In genomic region chr10:4607681-4608080, GRCh38 we compare ENCODE assay signal across 15 cellular contexts.
DNase-seq lines count a peak whose midpoint lies in the region; ATAC-seq lines count a peak whose summit lies in the region.
"Had no signal": no experiment of that assay in that cellular context is flagged by ENCODE, and none has a peak within 500 bp of the region (broad histone marks: within the 10 kb centered on the region; RNA-seq: fewer than 3 reads in every experiment).

No MANE protein-coding gene starts in this region.

- peaks cover 2% of the 10 kb centered on the region for H3K4me1 ChIP-seq in mesenchymal stem cell (ENCODE audit: control insufficient read depth, insufficient read depth, low read depth, low read length)
- H3K4me1 ChIP-seq: BLaER1 had no signal

- 88% methylated on average over 13 of the region's 13 CpGs for WGBS in mesenchymal stem cell

- no peaks in the 10 kb centered on the region for H3K36me3 ChIP-seq in mesenchymal stem cell (ENCODE audit: control insufficient read depth in 1 of 2, insufficient read depth in 2 of 2, low read depth in 1 of 2, low read length in 2 of 2)
- H3K36me3 ChIP-seq: BLaER1 had no signal

- no peaks in the 10 kb centered on the region for H3K79me1 ChIP-seq in mesenchymal stem cell (replicated peaks; ENCODE audit: low read length, poor library complexity, severe bottlenecking)

- no peak overlapping the region for H2BK12ac ChIP-seq in mesenchymal stem cell (ENCODE audit: low read length in 2 of 2)

- H3K4me1 Mint-ChIP-seq in activated T-helper 17 cell treated with anti-CD3 and anti-CD28 coated beads, Interleukin-2, amount 50 U/mL, for 72 hours: no peaks in the 10 kb centered on the region
- H3K4me1 Mint-ChIP-seq: CD8-positive, alpha-beta memory T cell had no signal

- no peak overlapping the region for H2BK5ac ChIP-seq in mesenchymal stem cell (ENCODE audit: low read depth, low read length, poor library complexity, severe bottlenecking)

- H3K4me3 ChIP-seq in mesenchymal stem cell (ENCODE audit: insufficient read depth in 1 of 2, low read depth in 1 of 2, low read length in 2 of 2): no peak overlapping the region
- H3K4me3 ChIP-seq: BLaER1, GM23248 had no signal

- no peak overlapping the region for H3K27ac ChIP-seq in mesenchymal stem cell (ENCODE audit: low read length, poor library complexity, severe bottlenecking)
- H3K27ac ChIP-seq: 22Rv1, BLaER1, GM23248 had no signal

- no peak for ATAC-seq in activated T-helper 17 cell treated with anti-CD3 and anti-CD28 coated beads, Interleukin-2, amount 50 U/mL, for 72 hours (replicated peaks)
- ATAC-seq in HG02588 (IDR thresholded peaks at IDR 0.05; ENCODE audit: unreplicated experiment): no peak

- DNase-seq in NCI-H1092 (lab: John Stamatoyannopoulos, UW): peak; percentile 0
- DNase-seq in NCI-H1092 treated with DMSO at 0.1 percent for 48 hours (lab: John Stamatoyannopoulos, UW): no peak
- DNase-seq in NCI-H2227 treated with DMSO at 0.1 percent for 48 hours (lab: John Stamatoyannopoulos, UW): peak; percentile 21
- DNase-seq in mesenchymal stem cell: no peak
- no peak for DNase-seq in GM19240 (ENCODE audit: insufficient read length, low spot score)
- no peak for DNase-seq in retina
- DNase-seq: CD8-positive, alpha-beta memory T cell; DMS53; GF-D8; GM23248; H7 had no signal

- no peaks in the 10 kb centered on the region for H3K27me3 ChIP-seq in mesenchymal stem cell (ENCODE audit: control insufficient read depth in 1 of 2, insufficient read depth in 1 of 2, low read length in 2 of 2)
- H3K27me3 ChIP-seq: BLaER1 had no signal

- H3K18ac ChIP-seq in mesenchymal stem cell (ENCODE audit: low read depth in 1 of 2, low read length in 2 of 2): no peak overlapping the region

- H3K27me3 Mint-ChIP-seq in activated T-helper 17 cell treated with anti-CD3 and anti-CD28 coated beads, Interleukin-2, amount 50 U/mL, for 72 hours: no peaks in the 10 kb centered on the region

- H3K9me3 Mint-ChIP-seq in activated T-helper 17 cell treated with anti-CD3 and anti-CD28 coated beads, Interleukin-2, amount 50 U/mL, for 72 hours: no peaks in the 10 kb centered on the region
- H3K9me3 Mint-ChIP-seq: CD8-positive, alpha-beta memory T cell had no signal

- no peak overlapping the region for H3K14ac ChIP-seq in mesenchymal stem cell (ENCODE audit: low read length in 2 of 2)

- H3K4ac ChIP-seq in mesenchymal stem cell (ENCODE audit: low read depth in 1 of 2, low read length in 2 of 2): no peak overlapping the region

- no peak overlapping the region for H2AK5ac ChIP-seq in mesenchymal stem cell (ENCODE audit: low read length, severe bottlenecking)

- no peak overlapping the region for H3K4me2 ChIP-seq in mesenchymal stem cell (ENCODE audit: low read length, poor library complexity, severe bottlenecking)
- H3K4me2 ChIP-seq: BLaER1 had no signal

- H4K91ac ChIP-seq in mesenchymal stem cell (ENCODE audit: low read length): no peak overlapping the region

- H2BK120ac ChIP-seq in mesenchymal stem cell (ENCODE audit: low read depth, low read length): no peak overlapping the region

- H4K8ac ChIP-seq in mesenchymal stem cell (ENCODE audit: low read length): peak overlapping the region; percentile 60

- H2AFZ ChIP-seq in mesenchymal stem cell (ENCODE audit: low read depth, low read length): no peak overlapping the region
- H2AFZ ChIP-seq: GM23248 had no signal

- peak overlapping the region; percentile 58 for H3K27ac Mint-ChIP-seq in activated T-helper 17 cell treated with anti-CD3 and anti-CD28 coated beads, Interleukin-2, amount 50 U/mL, for 72 hours
- H3K27ac Mint-ChIP-seq: CD8-positive, alpha-beta memory T cell had no signal

- H3K9me3 ChIP-seq in mesenchymal stem cell (ENCODE audit: control insufficient read depth, low read length): no peaks in the 10 kb centered on the region
- H3K9me3 ChIP-seq: BLaER1 had no signal

- H3K23ac ChIP-seq in mesenchymal stem cell (ENCODE audit: low read length in 2 of 2): no peak overlapping the region

- no peak overlapping the region for H3K4me3 Mint-ChIP-seq in activated T-helper 17 cell treated with anti-CD3 and anti-CD28 coated beads, Interleukin-2, amount 50 U/mL, for 72 hours
- H3K4me3 Mint-ChIP-seq: CD8-positive, alpha-beta memory T cell had no signal

- no peaks in the 10 kb centered on the region for H3K36me3 Mint-ChIP-seq in activated T-helper 17 cell treated with anti-CD3 and anti-CD28 coated beads, Interleukin-2, amount 50 U/mL, for 72 hours (ENCODE audit: low read depth)
- H3K36me3 Mint-ChIP-seq: CD8-positive, alpha-beta memory T cell had no signal

- H2BK15ac ChIP-seq in mesenchymal stem cell (ENCODE audit: low read depth, poor library complexity, severe bottlenecking): no peak overlapping the region

- H3K9ac ChIP-seq in mesenchymal stem cell (ENCODE audit: low read length): no peak overlapping the region
- H3K9ac ChIP-seq: BLaER1, GM23248 had no signal

Comparison
In these comparisons a context has a peak if more than half of its experiments do, and no peak if none do; other contexts are left out.
1. DNase-seq: peak in NCI-H1092 (single experiment) and NCI-H2227 treated with DMSO at 0.1 percent for 48 hours (single experiment); none in NCI-H1092 treated with DMSO at 0.1 percent for 48 hours (single experiment), mesenchymal stem cell (single experiment), GM19240 (single experiment) and retina (single experiment).